Comparison of ENCODE assay signal across 27 cellular contexts in genomic region chr2:235515821-235516220, GRCh38.
"Had no signal": no experiment of that assay in that cellular context is flagged by ENCODE, and none has a peak within 500 bp of the region (broad histone marks: within the 10 kb centered on the region; RNA-seq: fewer than 3 reads in every experiment).

No MANE protein-coding gene starts in this region.

- H3K9me3 Mint-ChIP-seq: effector memory CD8-positive, alpha-beta T cell; natural killer cell treated with Interleukin-12 subunit alpha and Interleukin-12 subunit beta and Interleukin-15 and Interleukin-18, amount 100 ng/mL, for 72 hours; neural crest cell had no signal

- H3K4me1 Mint-ChIP-seq: immature natural killer cell; memory B cell; naive B cell; stimulated activated memory B cell treated with anti-CD40 and anti-IgM and Interleukin-4, amounts not matched to agents 10 μg/mL and 1 μg/mL and 100 μg/mL, for 72 hours had no signal

- H3K36me3 ChIP-seq: neutrophil, prostate gland, right atrium auricular region, sigmoid colon, tibial artery, upper lobe of right lung, uterus had no signal

- H3K4me3 ChIP-seq: lung, prostate gland, right atrium auricular region, sigmoid colon, testis, tibial artery, upper lobe of right lung, uterus had no signal

- FAIRE-seq: endometrium, frontal cortex had no signal

- H3K4me1 ChIP-seq: prostate gland, testis, uterus had no signal

- H3K27me3 ChIP-seq: neutrophil, right atrium auricular region, sigmoid colon, testis, tibial artery, upper lobe of right lung, uterus had no signal

- H3K27me3 Mint-ChIP-seq: stimulated activated memory B cell treated with anti-CD40 and anti-IgM and Interleukin-4, amounts not matched to agents 10 μg/mL and 1 μg/mL and 100 μg/mL, for 72 hours had no signal

- DNase-seq: cortex of kidney; effector memory CD8-positive, alpha-beta T cell; hypothalamus; immature natural killer cell; islet precursor cell; kidney glomerular epithelial cell; left ventricle myocardium superior; naive B cell; sigmoid colon; stimulated activated CD4-positive, alpha-beta T cell treated with anti-CD3 and anti-CD28 coated beads, Interleukin-4, amount 100 ng/mL, for 4 hours; stimulated activated naive CD8-positive, alpha-beta T cell treated with anti-CD3 and anti-CD28 coated beads, Interleukin-15, Interleukin-2, amounts not matched to agents 100 U/mL and 50 U/mL, for 24 hours; substantia nigra; testis; tibial artery; upper lobe of right lung; uterus had no signal

- H3K36me3 Mint-ChIP-seq: immature natural killer cell; memory B cell; naive B cell; natural killer cell treated with Interleukin-12 subunit alpha and Interleukin-12 subunit beta and Interleukin-15 and Interleukin-18, amount 100 ng/mL, for 72 hours; stimulated activated memory B cell treated with anti-CD40 and anti-IgM and Interleukin-4, amounts not matched to agents 10 μg/mL and 1 μg/mL and 100 μg/mL, for 72 hours had no signal

- ATAC-seq: effector memory CD8-positive, alpha-beta T cell; left ventricle myocardium superior; natural killer cell treated with Interleukin-12 subunit alpha and Interleukin-12 subunit beta and Interleukin-15 and Interleukin-18, amount 100 ng/mL, for 72 hours; stimulated activated memory B cell treated with anti-CD40 and anti-IgM and Interleukin-4, amounts not matched to agents 10 μg/mL and 1 μg/mL and 100 μg/mL, for 72 hours; stimulated activated naive CD8-positive, alpha-beta T cell treated with anti-CD3 and anti-CD28 coated beads, Interleukin-15, Interleukin-2, amounts not matched to agents 100 U/mL and 50 U/mL, for 24 hours; upper lobe of right lung had no signal

- H3K9me3 ChIP-seq: neutrophil, prostate gland, right atrium auricular region, sigmoid colon, testis, tibial artery, upper lobe of right lung, uterus had no signal

- H3K4me3 Mint-ChIP-seq: effector memory CD8-positive, alpha-beta T cell; immature natural killer cell; memory B cell; natural killer cell treated with Interleukin-12 subunit alpha and Interleukin-12 subunit beta and Interleukin-15 and Interleukin-18, amount 100 ng/mL, for 72 hours; neural crest cell; stimulated activated memory B cell treated with anti-CD40 and anti-IgM and Interleukin-4, amounts not matched to agents 10 μg/mL and 1 μg/mL and 100 μg/mL, for 72 hours had no signal

- H3K27ac ChIP-seq: neutrophil, parathyroid adenoma, prostate gland, right atrium auricular region, sigmoid colon, testis, tibial artery, upper lobe of right lung, uterus had no signal

- H3K27ac Mint-ChIP-seq: effector memory CD8-positive, alpha-beta T cell; immature natural killer cell; memory B cell; naive B cell; natural killer cell treated with Interleukin-12 subunit alpha and Interleukin-12 subunit beta and Interleukin-15 and Interleukin-18, amount 100 ng/mL, for 72 hours; stimulated activated memory B cell treated with anti-CD40 and anti-IgM and Interleukin-4, amounts not matched to agents 10 μg/mL and 1 μg/mL and 100 μg/mL, for 72 hours had no signal
